In genomic region chr4:119286377-119287002, GRCh38 we compare ENCODE assay signal across 8 cellular contexts. TPM values are rescaled to one million over a fixed set of nuclear protein-coding genes. Genes with fewer than 3 reads are reported as not detected.
DNase-seq lines count a peak whose midpoint lies in the region; ATAC-seq lines count a peak whose summit lies in the region.

No MANE protein-coding gene starts in this region.

- H3K4me3 Mint-ChIP-seq in naive thymus-derived CD8-positive, alpha-beta T cell = no peak overlapping the region

- POLR2A ChIA-PET in naive thymus-derived CD8-positive, alpha-beta T cell (lab: Charles Lee) = no interaction called here

- H3K4me1 Mint-ChIP-seq in naive thymus-derived CD8-positive, alpha-beta T cell = peaks cover 11 to 28% (median 20%) of the 10 kb centered on the region in 4 donors

- H3K9me3 Mint-ChIP-seq in naive thymus-derived CD8-positive, alpha-beta T cell = no peaks in the 10 kb centered on the region

- peaks cover 0 to 5% (median 0%) of the 10 kb centered on the region in 3 donors for H3K36me3 Mint-ChIP-seq in naive thymus-derived CD8-positive, alpha-beta T cell

- peak overlapping the region in 1 of 10 donors; percentile 80 for H3K27ac Mint-ChIP-seq in naive thymus-derived CD8-positive, alpha-beta T cell

- no peaks in the 10 kb centered on the region for H3K27me3 Mint-ChIP-seq in naive thymus-derived CD8-positive, alpha-beta T cell

- ATAC-seq in naive thymus-derived CD8-positive, alpha-beta T cell = no peak

- DNase-seq in GM03348 (ENCODE audit: low spot score) (peak; percentile 42), NCI-H226 (peak; percentile 6), dermis microvascular lymphatic vessel endothelial cell (ENCODE audit: low read depth in 2 of 2) (peak; percentile 68 to 79), DMS114 treated with DMSO at 0.1 percent for 48 hours (lab: John Stamatoyannopoulos, UW; ENCODE audit: unreplicated experiment) (no peak), NCI-H82 (lab: John Stamatoyannopoulos, UW) (no peak)
- peak in 6 of 10 donors; percentile 17 to 59 (median 33) for DNase-seq in naive thymus-derived CD8-positive, alpha-beta T cell
- no peak for DNase-seq in activated naive CD4-positive, alpha-beta T cell (lab: John Stamatoyannopoulos, UW)
- no peak for DNase-seq in activated effector memory CD4-positive, alpha-beta T cell treated with Interleukin-2 at 50 U/mL for 16 hours

RNA-seq across cellular contexts. Expression of gene FABP2, which starts 35.4 kb away (rescaled TPM):
- not detected in 2 replicates for total RNA-seq in dermis microvascular lymphatic vessel endothelial cell
- total RNA-seq in naive thymus-derived CD8-positive, alpha-beta T cell = under 1 TPM; 0.14 to 0.47 TPM
- polyA plus RNA-seq in naive thymus-derived CD8-positive, alpha-beta T cell = under 1 TPM in 2 of 3 donors, not detected in 1; 0.09 to 0.16 TPM

Comparison
In these comparisons a context has a peak if more than half of its experiments do, and no peak if none do; other contexts are left out.
1. DNase-seq: peak in GM03348 (single experiment), NCI-H226 (single experiment), dermis microvascular lymphatic vessel endothelial cell (2 of 2) and naive thymus-derived CD8-positive, alpha-beta T cell (6 of 10); none in DMS114 treated with DMSO at 0.1 percent for 48 hours (single experiment), NCI-H82 (single experiment), activated naive CD4-positive, alpha-beta T cell (0 of 4) and activated effector memory CD4-positive, alpha-beta T cell treated with Interleukin-2 at 50 U/mL for 16 hours (single experiment).